8 cellular contexts compared by ENCODE assay signal in the genomic region with DNA sequence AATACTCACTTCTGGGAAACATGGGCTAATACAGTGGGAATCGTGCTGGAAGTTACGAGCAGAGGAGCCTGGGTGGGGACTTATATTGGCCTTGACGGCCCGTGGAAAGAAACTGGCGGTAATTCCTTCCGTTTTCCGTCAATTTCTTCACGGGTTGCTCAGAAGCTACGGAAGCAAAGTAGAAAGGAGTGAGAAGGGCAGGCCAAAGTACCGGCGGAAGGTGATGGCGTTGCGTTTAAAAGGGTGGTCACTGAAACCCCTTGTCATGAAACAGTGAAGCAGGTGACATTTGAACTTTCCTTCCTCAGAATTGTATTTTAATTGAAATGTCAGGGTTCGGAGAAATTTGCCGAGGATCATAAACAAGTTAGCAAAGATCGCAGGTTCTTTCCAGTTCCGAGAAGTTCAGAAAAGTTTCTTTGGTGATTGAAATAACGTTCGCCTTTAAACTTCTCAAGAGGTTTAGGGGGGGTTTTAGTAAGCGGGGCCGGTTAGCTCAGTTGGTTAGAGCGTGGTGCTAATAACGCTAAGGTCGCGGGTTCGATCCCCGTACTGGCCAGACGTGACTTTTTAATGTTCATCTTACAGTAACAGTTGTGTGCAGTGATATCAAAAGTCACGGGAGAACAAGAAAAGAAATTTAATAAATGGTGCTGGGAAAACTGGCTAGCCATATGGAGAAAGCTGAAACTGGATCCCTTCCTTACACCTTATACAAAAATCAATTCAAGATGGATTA.
DNase-seq lines count a peak whose midpoint lies in the region; ATAC-seq, FAIRE-seq and TF ChIP-seq lines count a peak whose summit lies in the region.
"Not testable (repeated sequence)": the region's sequence is repeated elsewhere in the genome, so short reads cannot be mapped to it uniquely, and the experiment has no call there.

No MANE protein-coding gene starts in this region.

- TF ChIP-seq POLR2A in IMR-90 (IDR thresholded peaks at IDR 0.05; ENCODE audit: low read depth, low read length) = not testable (repeated sequence)

- DNase-seq in A673 (ENCODE audit: low spot score) = peak; percentile 67
- DNase-seq in IMR-90 = peak; percentile 82
- peak; percentile 24 for DNase-seq in astrocyte (ENCODE audit: low read depth)
- peak; percentile 67 for DNase-seq in epithelial cell of esophagus (ENCODE audit: low read depth)
- DNase-seq in keratinocyte (ENCODE audit: low read depth, low spot score) = peak; percentile 75
- peak; percentile 4 for DNase-seq in osteocyte (ENCODE audit: extremely low spot score, unreplicated experiment)

- not testable (repeated sequence) for H2BK120ac ChIP-seq in IMR-90 (ENCODE audit: low read depth, low read length)

- not testable (repeated sequence) for H3K9me3 ChIP-seq in A673 (ENCODE audit: low read depth, low read length, poor library complexity, severe bottlenecking); ES-I3 (ENCODE audit: control insufficient read depth, insufficient read depth, low read length); IMR-90 (ENCODE audit: control insufficient read depth, insufficient read depth, low read length); astrocyte (ENCODE audit: insufficient read depth, low read depth, low read length); keratinocyte (ENCODE audit: control insufficient read depth, low read depth, low read length)

- H3K4me1 ChIP-seq in A673 (ENCODE audit: insufficient read depth, low read length, poor library complexity, severe bottlenecking); ES-I3 (ENCODE audit: insufficient read depth, low read length); IMR-90 (ENCODE audit: control insufficient read depth, insufficient read depth, low read length); astrocyte (ENCODE audit: insufficient read depth, low read length); keratinocyte (ENCODE audit: control insufficient read depth, extremely low read depth, insufficient read depth, low read length): not testable (repeated sequence)

- BruUV-seq in A673 (replicated peaks; lab: Mats Ljungman, UMichigan) (TSS peak; percentile 100), IMR-90 (replicated peaks; lab: Mats Ljungman, UMichigan) (TSS peak; percentile 96)

- peak; percentile 99 for ATAC-seq in IMR-90 (ENCODE audit: low read depth)

- H3K4me3 Mint-ChIP-seq in astrocyte (ENCODE audit: unreplicated experiment) (peak overlapping the region; percentile 90), osteocyte (ENCODE audit: unreplicated experiment) (peak overlapping the region; percentile 47)

- H3K36me3 Mint-ChIP-seq in astrocyte (ENCODE audit: low read depth, unreplicated experiment); osteocyte (ENCODE audit: unreplicated experiment): not testable (repeated sequence)

- H4K91ac ChIP-seq in IMR-90 (ENCODE audit: insufficient read depth, low read depth, low read length) = not testable (repeated sequence)

- H3K27ac ChIP-seq in A673 (ENCODE audit: low read depth, low read length, poor library complexity, severe bottlenecking); IMR-90 (ENCODE audit: insufficient read depth, low read length); astrocyte (ENCODE audit: low read depth, low read length); keratinocyte (ENCODE audit: control insufficient read depth, insufficient read depth, low read length): not testable (repeated sequence)

- not testable (repeated sequence) for H2BK15ac ChIP-seq in IMR-90 (ENCODE audit: low read depth, low read length)

- H3K9me3 Mint-ChIP-seq in astrocyte (ENCODE audit: unreplicated experiment); osteocyte (ENCODE audit: unreplicated experiment): not testable (repeated sequence)

- H3K4me1 Mint-ChIP-seq in astrocyte (ENCODE audit: low read depth, unreplicated experiment) (peaks cover 11% of the 10 kb centered on the region), osteocyte (ENCODE audit: unreplicated experiment) (peaks cover 15% of the 10 kb centered on the region)

- H2AK5ac ChIP-seq in IMR-90 (ENCODE audit: low read depth, low read length) = not testable (repeated sequence)

- CTCF ChIA-PET in A673 (lab: Charles Lee); IMR-90 (lab: Yijun Ruan, JAX): not testable (repeated sequence)

- H4K20me1 ChIP-seq in IMR-90 (ENCODE audit: insufficient read depth, low read length); astrocyte (ENCODE audit: insufficient read depth, low read length); keratinocyte (ENCODE audit: control insufficient read depth, extremely low read depth, insufficient read depth, low read length): not testable (repeated sequence)

- not testable (repeated sequence) for H3K18ac ChIP-seq in IMR-90 (ENCODE audit: low read depth, low read length)

- H2AFZ ChIP-seq in IMR-90 (replicated peaks; ENCODE audit: low read length, poor library complexity); astrocyte (ENCODE audit: low read depth, low read length): not testable (repeated sequence)
- H2AFZ ChIP-seq in keratinocyte (ENCODE audit: control insufficient read depth, low read length) = peak overlapping the region; percentile 33

- H3K4me3 ChIP-seq in A673 (ENCODE audit: low read depth, low read length, poor library complexity, severe bottlenecking) = not testable (repeated sequence)
- peak overlapping the region; percentile 32; the same call in 1 of the 2 replicates for H3K4me3 ChIP-seq in IMR-90 (ENCODE audit: insufficient read depth, low read depth, low read length)
- peak overlapping the region; percentile 35 for H3K4me3 ChIP-seq in WI38 (ENCODE audit: low read depth, low read length)
- H3K4me3 ChIP-seq in astrocyte (ENCODE audit: insufficient read depth, low read depth, low read length) = peak overlapping the region; percentile 51
- peak overlapping the region; percentile 24 for H3K4me3 ChIP-seq in epithelial cell of esophagus (ENCODE audit: low read length)
- H3K4me3 ChIP-seq in keratinocyte (ENCODE audit: control insufficient read depth in 2 of 3, extremely low read depth in 1 of 3, insufficient read depth in 2 of 3, low read depth in 1 of 3, low read length in 3 of 3) = peak overlapping the region in 2 of 3 experiments; percentile 29 to 48

- not testable (repeated sequence) for TF ChIP-seq RAD21 in IMR-90 (IDR thresholded peaks at IDR 0.05; ENCODE audit: low read length)

- dilution Hi-C loops in IMR-90 (cut with HindIII; ENCODE audit: low sequenced_read_pairs, unreplicated experiment); keratinocyte (cut with MboI; ENCODE audit: extremely low pct_ligation_motif_present, low sequenced_read_pairs): not testable (repeated sequence)

- POLR2A ChIA-PET in A673 (lab: Charles Lee; ENCODE audit: low non-redundant PET); IMR-90 (lab: Charles Lee; ENCODE audit: unreplicated experiment): not testable (repeated sequence)

- not testable (repeated sequence) for TF ChIP-seq CTCF in A673 (conservative IDR thresholded peaks at IDR 0.05; ENCODE audit: low read depth, low read length); IMR-90 (conservative IDR thresholded peaks at IDR 0.05; ENCODE audit: low read depth, low read length); WI38 (IDR thresholded peaks at IDR 0.05; ENCODE audit: low read depth, low read length); astrocyte (IDR thresholded peaks at IDR 0.05; ENCODE audit: insufficient read depth, low read depth, low read length); epithelial cell of esophagus (IDR thresholded peaks at IDR 0.05; ENCODE audit: insufficient read depth, low read depth, low read length, missing control alignments); keratinocyte (optimal IDR thresholded peaks at IDR 0.05 in 1 of 3, IDR thresholded peaks at IDR 0.05 in 1 of 3, conservative IDR thresholded peaks at IDR 0.05 in 1 of 3; ENCODE audit: extremely low read depth in 1 of 3, insufficient read depth in 2 of 3, low read length in 3 of 3); osteocyte (IDR thresholded peaks at IDR 0.05)

- not testable (repeated sequence) for H3K4ac ChIP-seq in IMR-90 (ENCODE audit: low read depth, low read length)

- not testable (repeated sequence) for H4K8ac ChIP-seq in IMR-90 (ENCODE audit: low read depth in 2 of 2, low read length in 2 of 2)

- peak overlapping the region; percentile 43; the same call in 1 of the 2 replicates for H3K9ac ChIP-seq in ES-I3 (ENCODE audit: low read depth, low read length)
- H3K9ac ChIP-seq in IMR-90 (ENCODE audit: low read depth, low read length); astrocyte (ENCODE audit: low read length); keratinocyte (ENCODE audit: control insufficient read depth, extremely low read depth, insufficient read depth, low read length): not testable (repeated sequence)

- not testable (repeated sequence) for H2AK9ac ChIP-seq in IMR-90 (replicated peaks; ENCODE audit: low read depth, low read length, poor library complexity)

- H3K79me1 ChIP-seq in IMR-90 (ENCODE audit: low read depth in 1 of 2, low read length in 2 of 2) = not testable (repeated sequence)

- in situ Hi-C loops in IMR-90 (cut with MboI; ENCODE audit: low sequenced_read_pairs) = not testable (repeated sequence)

- H3K27ac Mint-ChIP-seq in astrocyte (ENCODE audit: unreplicated experiment) = peak overlapping the region; percentile 86
- not testable (repeated sequence) for H3K27ac Mint-ChIP-seq in osteocyte (ENCODE audit: unreplicated experiment)

- H3K4me2 ChIP-seq in IMR-90 (ENCODE audit: low read depth, low read length) = peak overlapping the region; percentile 41
- H3K4me2 ChIP-seq in astrocyte (ENCODE audit: low read length) = peak overlapping the region; percentile 80
- H3K4me2 ChIP-seq in keratinocyte (ENCODE audit: control insufficient read depth, extremely low read depth, insufficient read depth, low read depth, low read length) = peak overlapping the region; percentile 48

- H3K27me3 Mint-ChIP-seq in astrocyte (ENCODE audit: low read depth, unreplicated experiment) (peaks cover 44% of the 10 kb centered on the region), osteocyte (ENCODE audit: unreplicated experiment) (peaks cover 25% of the 10 kb centered on the region)

- H2BK20ac ChIP-seq in IMR-90 (ENCODE audit: low read depth, low read length) = not testable (repeated sequence)

- FAIRE-seq in astrocyte (lab: Jason Lieb, UNC); keratinocyte (lab: Jason Lieb, UNC): not testable (repeated sequence)

- not testable (repeated sequence) for H3K36me3 ChIP-seq in A673 (ENCODE audit: insufficient read depth, low read length, poor library complexity, severe bottlenecking); ES-I3 (ENCODE audit: insufficient read depth, low read length); IMR-90 (ENCODE audit: control insufficient read depth, insufficient read depth, low read length); astrocyte (ENCODE audit: insufficient read depth, low read length); keratinocyte (ENCODE audit: control insufficient read depth in 2 of 2, extremely low read depth in 1 of 2, insufficient read depth in 2 of 2, low read length in 2 of 2)

- not testable (repeated sequence) for H4K5ac ChIP-seq in IMR-90 (ENCODE audit: low read depth, low read length)

- WGBS in IMR-90 (ENCODE audit: extremely low coverage in 2 of 2, insufficient read length in 1 of 2), 2 experiments = 4% methylated on average over 5 of the region's 29 CpGs; no CpG with 5 or more reads in 1 of the 2 experiments

- not testable (repeated sequence) for H3K27me3 ChIP-seq in A673 (replicated peaks; ENCODE audit: insufficient read depth, low read depth, low read length, poor library complexity); keratinocyte (ENCODE audit: control insufficient read depth, extremely low read depth, insufficient read depth, low read length)
- H3K27me3 ChIP-seq in IMR-90 (ENCODE audit: control insufficient read depth, insufficient read depth, low read length) (peaks cover 14% of the 10 kb centered on the region), astrocyte (ENCODE audit: insufficient read depth, low read length) (peaks cover 11% of the 10 kb centered on the region)

- not testable (repeated sequence) for H2BK5ac ChIP-seq in IMR-90 (ENCODE audit: low read depth, low read length, poor library complexity, severe bottlenecking)

- not testable (repeated sequence) for H3K23ac ChIP-seq in IMR-90 (ENCODE audit: low read depth, low read length)

- not testable (repeated sequence) for H3K56ac ChIP-seq in IMR-90 (ENCODE audit: extremely low read depth, insufficient read depth, low read length)

- not testable (repeated sequence) for H3K79me2 ChIP-seq in astrocyte (ENCODE audit: insufficient read depth, low read length); keratinocyte (ENCODE audit: control insufficient read depth, insufficient read depth, low read length)

- H3K9me1 ChIP-seq in IMR-90 (ENCODE audit: insufficient read depth, low read length); keratinocyte (ENCODE audit: control insufficient read depth, extremely low read depth, insufficient read depth, low read length): not testable (repeated sequence)

- intact Hi-C loops in A673 (cut with micrococcal nuclease; ENCODE audit: unreplicated experiment); IMR-90 (cut with micrococcal nuclease): not testable (repeated sequence)

- H3K14ac ChIP-seq in IMR-90 (replicated peaks; ENCODE audit: low read depth, low read length) = not testable (repeated sequence)

Comparison
In these comparisons a context has a peak if more than half of its experiments do, and no peak if none do; other contexts are left out.
1. DNase-seq: peak in every context shown above with its lines; median percentile 82 in IMR-90; 75 in keratinocyte; 67 in A673; 67 in epithelial cell of esophagus; 24 in astrocyte; 4 in osteocyte.